Comparison of ENCODE assay signal across 22 cellular contexts in the genomic region with DNA sequence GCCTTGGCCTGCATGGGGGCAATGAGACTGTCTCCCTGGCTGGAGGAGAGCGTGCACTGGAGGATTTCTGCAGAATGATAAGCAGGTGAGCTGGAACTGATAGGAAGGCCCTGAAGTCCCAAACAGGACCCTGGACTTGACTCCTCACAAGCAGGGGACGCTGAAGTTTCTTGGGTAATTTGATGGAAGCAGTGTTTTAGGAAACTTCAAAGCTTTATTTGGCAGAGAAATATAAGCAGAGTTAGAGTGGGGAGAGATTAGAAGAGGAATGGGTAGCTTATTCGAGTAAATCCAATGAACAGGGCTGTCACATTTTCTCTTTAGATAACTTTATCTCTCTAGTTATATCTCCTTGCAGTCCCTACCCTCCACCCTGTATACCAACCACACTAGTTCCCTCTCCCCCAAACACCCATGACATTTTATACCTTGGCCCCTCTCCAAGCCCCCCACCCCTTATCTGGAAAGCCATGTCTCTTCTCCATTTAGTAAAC.
"Had no signal": no experiment of that assay in that cellular context is flagged by ENCODE, and none has a peak within 500 bp of the region (broad histone marks: within the 10 kb centered on the region; RNA-seq: fewer than 3 reads in every experiment).

No MANE protein-coding gene starts in this region.

- H3K4me1 ChIP-seq: lower lobe of right lung, transverse colon had no signal

- H3K36me3 ChIP-seq: lower lobe of right lung, transverse colon had no signal

- H3K27ac ChIP-seq: epithelial cell of prostate, lower lobe of right lung, transverse colon had no signal

- DNase-seq: activated CD4-positive, alpha-beta T cell treated with anti-CD3 and anti-CD28 coated beads, Interleukin-2, amount 10 ng/mL, durations not matched to agents 24 days and 14 days; activated CD8-positive, alpha-beta T cell treated with anti-CD3 and anti-CD28 coated beads for 36 hours; activated naive CD4-positive, alpha-beta T cell treated with anti-CD3 and anti-CD28 coated beads for 36 hours; activated T-cell treated with anti-CD3 and anti-CD28 coated beads, Interleukin-2, amount 50 U/mL, for 1 hour; central memory CD4-positive, alpha-beta T cell; endodermal cell; foreskin melanocyte; glutamatergic neuron; hypothalamus; islet precursor cell; left colon; lower lobe of right lung; stimulated activated CD4-positive, alpha-beta T cell treated with anti-CD3 and anti-CD28 coated beads, Interleukin-12 subunit alpha, Interleukin-12 subunit beta, amount 100 ng/mL, for 4 hours; stimulated activated CD4-positive, alpha-beta T cell treated with anti-CD3 and anti-CD28 coated beads, Interleukin-1b, Interleukin-23, amount 100 ng/mL, for 48 hours; stimulated activated CD8-positive, alpha-beta memory T cell treated with anti-CD3 and anti-CD28 coated beads, Interleukin-4, amount 100 ng/mL, for 48 hours; stimulated activated naive CD4-positive, alpha-beta T cell; T-helper 2 cell; transverse colon had no signal

- H3K36me3 Mint-ChIP-seq: natural killer cell treated with Interleukin-12 subunit alpha and Interleukin-12 subunit beta and Interleukin-15 and Interleukin-18, amount 100 ng/mL, for 72 hours had no signal

- H3K27me3 ChIP-seq: transverse colon had no signal

- H3K9me3 ChIP-seq: lower lobe of right lung, transverse colon had no signal

- ATAC-seq: activated CD8-positive, alpha-beta T cell treated with anti-CD3 and anti-CD28 coated beads for 36 hours; left colon; lower lobe of right lung; natural killer cell treated with Interleukin-12 subunit alpha and Interleukin-12 subunit beta and Interleukin-15 and Interleukin-18, amount 100 ng/mL, for 72 hours had no signal

- H3K4me3 Mint-ChIP-seq: activated CD4-positive, alpha-beta T cell treated with anti-CD3 and anti-CD28 coated beads, Interleukin-2, amount 10 ng/mL, durations not matched to agents 24 days and 14 days; activated CD8-positive, alpha-beta T cell treated with anti-CD3 and anti-CD28 coated beads for 36 hours; activated naive CD4-positive, alpha-beta T cell treated with anti-CD3 and anti-CD28 coated beads for 36 hours; brain; endodermal cell; natural killer cell treated with Interleukin-12 subunit alpha and Interleukin-12 subunit beta and Interleukin-15 and Interleukin-18, amount 100 ng/mL, for 72 hours had no signal

- H3K27ac Mint-ChIP-seq: activated CD4-positive, alpha-beta T cell treated with anti-CD3 and anti-CD28 coated beads, Interleukin-2, amount 10 ng/mL, durations not matched to agents 24 days and 14 days; activated CD8-positive, alpha-beta T cell treated with anti-CD3 and anti-CD28 coated beads for 36 hours; activated naive CD4-positive, alpha-beta T cell treated with anti-CD3 and anti-CD28 coated beads for 36 hours; activated T-helper 2 cell treated with anti-CD3 and anti-CD28 coated beads, Interferon-gamma antibody, Interleukin-2, Interleukin-4, amounts not matched to agents 10 μg/mL and 5 μg/mL and 100 μg/mL, durations not matched to agents 14 hours and 24 hours and 36 hours; brain; endodermal cell; natural killer cell treated with Interleukin-12 subunit alpha and Interleukin-12 subunit beta and Interleukin-15 and Interleukin-18, amount 100 ng/mL, for 72 hours had no signal

- H3K4me1 Mint-ChIP-seq: activated CD4-positive, alpha-beta T cell treated with anti-CD3 and anti-CD28 coated beads, Interleukin-2, amount 10 ng/mL, durations not matched to agents 24 days and 14 days had no signal

- H3K9me3 Mint-ChIP-seq: activated CD4-positive, alpha-beta T cell treated with anti-CD3 and anti-CD28 coated beads, Interleukin-2, amount 10 ng/mL, durations not matched to agents 24 days and 14 days; activated CD8-positive, alpha-beta T cell treated with anti-CD3 and anti-CD28 coated beads for 36 hours; activated T-helper 2 cell treated with anti-CD3 and anti-CD28 coated beads, Interferon-gamma antibody, Interleukin-2, Interleukin-4, amounts not matched to agents 10 μg/mL and 5 μg/mL and 100 μg/mL, durations not matched to agents 14 hours and 24 hours and 36 hours; natural killer cell treated with Interleukin-12 subunit alpha and Interleukin-12 subunit beta and Interleukin-15 and Interleukin-18, amount 100 ng/mL, for 72 hours had no signal

- H3K4me3 ChIP-seq: lower lobe of right lung, transverse colon had no signal
